9 cellular contexts compared by ENCODE assay signal in the genomic region with DNA sequence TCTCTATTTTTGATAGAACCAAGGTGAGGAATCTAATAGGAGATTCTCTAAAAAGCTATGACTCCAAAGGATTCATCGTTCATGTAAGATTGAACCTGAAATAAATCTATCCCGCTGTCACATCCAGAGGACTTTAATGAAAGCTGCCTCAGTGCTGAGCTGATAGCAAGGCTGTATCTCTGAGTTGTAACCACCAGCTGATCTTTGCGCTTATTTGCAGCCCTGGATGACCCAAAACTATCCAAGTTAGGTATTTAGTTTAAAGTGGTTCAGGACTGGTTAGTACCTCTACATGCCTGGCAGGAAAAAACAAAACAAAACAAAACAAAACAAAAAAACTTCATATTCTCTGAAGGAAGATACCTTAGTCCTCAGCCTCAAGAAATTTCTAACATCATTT. TPM values are rescaled to one million over a fixed set of nuclear protein-coding genes. Genes with fewer than 3 reads are reported as not detected.
"Had no signal": no experiment of that assay in that cellular context is flagged by ENCODE, and none has a peak within 500 bp of the region (broad histone marks: within the 10 kb centered on the region; RNA-seq: fewer than 3 reads in every experiment).

No MANE protein-coding gene starts in this region.

- H3K9me3 ChIP-seq: HAP-1 had no signal

- H3K27ac ChIP-seq: HL-60 had no signal

- H3K36me3 ChIP-seq: HAP-1 had no signal

- ATAC-seq: GM23338, HCT116 had no signal

- H2AFZ ChIP-seq: GM23338 had no signal

- H3K4me3 ChIP-seq: GM23338, HAP-1 had no signal

- DNase-seq: HFFc6 had no signal

- FAIRE-seq: H1, H54 had no signal

- H3K4me2 ChIP-seq: GM23338 had no signal

RNA-seq across cellular contexts. Expression of gene ANKRD33, which starts 8.8 kb away (rescaled TPM):
- total RNA-seq: HFFc6, HT1080 had no signal
- polyA plus RNA-seq: IgD-negative memory B cell had no signal

RNA-seq across cellular contexts. Expression of gene ACVRL1, which starts 28.2 kb away (rescaled TPM):
- polyA plus RNA-seq: GM23338, IgD-negative memory B cell had no signal

RNA-seq across cellular contexts. Expression of gene FIGNL2, which starts 30.6 kb away (rescaled TPM):
- total RNA-seq: HFFc6 had no signal
- polyA plus RNA-seq: IgD-negative memory B cell had no signal
